Comparison of ENCODE assay signal across 13 cellular contexts in genomic region chr1:41629571-41629970, GRCh38.
DNase-seq lines count a peak whose midpoint lies in the region; ATAC-seq and TF ChIP-seq lines count a peak whose summit lies in the region.
"Had no signal": no experiment of that assay in that cellular context is flagged by ENCODE, and none has a peak within 500 bp of the region (broad histone marks: within the 10 kb centered on the region; RNA-seq: fewer than 3 reads in every experiment).

No MANE protein-coding gene starts in this region.

- H3K27ac Mint-ChIP-seq in chondrocyte (ENCODE audit: unreplicated experiment): peak overlapping the region; percentile 72
- peak overlapping the region; percentile 27 for H3K27ac Mint-ChIP-seq in osteocyte (ENCODE audit: unreplicated experiment)
- H3K27ac Mint-ChIP-seq: immature natural killer cell had no signal

- TF ChIP-seq CTCF in chondrocyte (IDR thresholded peaks at IDR 0.05) (no peak), osteocyte (IDR thresholded peaks at IDR 0.05) (no peak), MM.1S (IDR thresholded peaks at IDR 0.05; ENCODE audit: low read length) (no peak)

- no peaks in the 10 kb centered on the region for H3K9me3 ChIP-seq in MM.1S (replicated peaks; ENCODE audit: insufficient read depth, low read length)
- H3K9me3 ChIP-seq: esophagus squamous epithelium had no signal

- H3K9me3 Mint-ChIP-seq in chondrocyte (ENCODE audit: low read depth) (peaks cover 3% of the 10 kb centered on the region), osteocyte (ENCODE audit: unreplicated experiment) (no peaks in the 10 kb centered on the region)
- H3K9me3 Mint-ChIP-seq: immature natural killer cell had no signal

- H3K4me1 Mint-ChIP-seq in chondrocyte (ENCODE audit: low read depth) (peaks cover 60% of the 10 kb centered on the region), osteocyte (ENCODE audit: unreplicated experiment) (peaks cover 45% of the 10 kb centered on the region)

- no peaks in the 10 kb centered on the region for H3K27me3 ChIP-seq in MM.1S (replicated peaks; ENCODE audit: insufficient read depth, low read length)
- H3K27me3 ChIP-seq: esophagus squamous epithelium had no signal

- H3K9me2 ChIP-seq in MM.1S (replicated peaks; ENCODE audit: insufficient read depth, low read length): no peaks in the 10 kb centered on the region

- peaks cover 12% of the 10 kb centered on the region for H3K4me1 ChIP-seq in MM.1S (ENCODE audit: low read length)

- ATAC-seq in GM19467 (IDR thresholded peaks at IDR 0.05; ENCODE audit: unreplicated experiment): no peak
- ATAC-seq: right cardiac atrium had no signal

- H3K9ac ChIP-seq in MM.1S (ENCODE audit: low read length): no peak overlapping the region

- H3K27ac ChIP-seq in MM.1S (ENCODE audit: low read length): no peak overlapping the region
- H3K27ac ChIP-seq: esophagus squamous epithelium had no signal

- H4K20me1 ChIP-seq in MM.1S (ENCODE audit: insufficient read depth, low read length): no peaks in the 10 kb centered on the region

- no peaks in the 10 kb centered on the region for H3K36me3 ChIP-seq in MM.1S (replicated peaks; ENCODE audit: insufficient read depth, low read length)
- H3K36me3 ChIP-seq: esophagus squamous epithelium had no signal

- no peaks in the 10 kb centered on the region for H3F3A ChIP-seq in MM.1S (ENCODE audit: insufficient read depth, low read length)

- DNase-seq in ELR (ENCODE audit: low read depth): peak; percentile 85
- DNase-seq in M059J (ENCODE audit: low read depth): peak; percentile 96
- DNase-seq in chondrocyte (ENCODE audit: low spot score): no peak
- DNase-seq in osteocyte (ENCODE audit: extremely low spot score, unreplicated experiment): no peak
- DNase-seq in OCI-M1 (lab: John Stamatoyannopoulos, UW): no peak
- DNase-seq in MM.1S: no peak
- DNase-seq: activated CD4-positive, alpha-beta T cell treated with anti-CD3 and anti-CD28 coated beads for 4 hours; Calu3; cerebellar nuclear complex; esophagus squamous epithelium; immature natural killer cell; right cardiac atrium had no signal

- H3K4me3 ChIP-seq in MM.1S (ENCODE audit: low read length): no peak overlapping the region
- H3K4me3 ChIP-seq: esophagus squamous epithelium had no signal

- no peaks in the 10 kb centered on the region for H3K27me3 Mint-ChIP-seq in chondrocyte (ENCODE audit: low read depth)
- no peaks in the 10 kb centered on the region for H3K27me3 Mint-ChIP-seq in osteocyte (ENCODE audit: unreplicated experiment)

- H3K36me3 Mint-ChIP-seq in chondrocyte (ENCODE audit: low read depth) (no peaks in the 10 kb centered on the region), osteocyte (ENCODE audit: unreplicated experiment) (no peaks in the 10 kb centered on the region)

- H2AFZ ChIP-seq in MM.1S (ENCODE audit: low read length): no peak overlapping the region

- peaks cover 5% of the 10 kb centered on the region; the same call in 1 of the 2 replicates for H3K79me2 ChIP-seq in MM.1S (ENCODE audit: low read length)

- no peak overlapping the region for H3K4me3 Mint-ChIP-seq in chondrocyte (ENCODE audit: unreplicated experiment)
- H3K4me3 Mint-ChIP-seq in osteocyte (ENCODE audit: unreplicated experiment): no peak overlapping the region
- H3K4me3 Mint-ChIP-seq: immature natural killer cell had no signal

- no peak overlapping the region for H3K4me2 ChIP-seq in MM.1S (ENCODE audit: low read depth, low read length)

Comparison
In these comparisons a context has a peak if more than half of its experiments do, and no peak if none do; other contexts are left out.
1. DNase-seq: peak in ELR (single experiment) and M059J (single experiment); none in chondrocyte (single experiment), osteocyte (single experiment), OCI-M1 (single experiment) and MM.1S (single experiment).